17 cellular contexts compared by ENCODE assay signal in genomic region chr14:97824218-97824617, GRCh38.
"Had no signal": no experiment of that assay in that cellular context is flagged by ENCODE, and none has a peak within 500 bp of the region (broad histone marks: within the 10 kb centered on the region; RNA-seq: fewer than 3 reads in every experiment).

No MANE protein-coding gene starts in this region.

- H3K27me3 ChIP-seq: brain microvascular endothelial cell, tibial artery had no signal

- H3K4me3 ChIP-seq: lung, tibial artery had no signal

- H3K4me3 Mint-ChIP-seq: activated CD8-positive, alpha-beta memory T cell treated with anti-CD3 and anti-CD28 coated beads, Interleukin-2, amount 10 ng/mL, durations not matched to agents 7 days and 5 days; nephron had no signal

- H3K9me3 ChIP-seq: tibial artery had no signal

- H3K4me1 Mint-ChIP-seq: nephron had no signal

- H3K4me1 ChIP-seq: tibial artery had no signal

- H3K9me3 Mint-ChIP-seq: nephron had no signal

- DNase-seq: activated CD4-positive, alpha-beta T cell treated with anti-CD3 and anti-CD28 coated beads, Interleukin-2, amount 50 U/mL, for 48 hours; activated CD4-positive, CD25-positive, alpha-beta regulatory T cell; activated CD8-positive, alpha-beta memory T cell treated with anti-CD3 and anti-CD28 coated beads, Interleukin-2, amount 10 ng/mL, durations not matched to agents 7 days and 5 days; activated naive CD4-positive, alpha-beta T cell treated with anti-CD3 and anti-CD28 coated beads, Interleukin-2, amount 50 U/mL, for 16 hours; activated T-cell treated with anti-CD3 and anti-CD28 coated beads, Interleukin-2, amount 50 U/mL, for 1 hour; aorta; brain microvascular endothelial cell; central memory CD4-positive, alpha-beta T cell; foreskin melanocyte; hypothalamus; occipital lobe; stimulated activated naive CD4-positive, alpha-beta T cell treated with Interleukin-2 at 50 U/mL for 16 hours; T1000; tibial artery had no signal

- H3K36me3 ChIP-seq: brain microvascular endothelial cell, tibial artery had no signal

- H3K27ac ChIP-seq: brain microvascular endothelial cell, tibial artery had no signal

- ATAC-seq: activated CD8-positive, alpha-beta memory T cell treated with anti-CD3 and anti-CD28 coated beads, Interleukin-2, amount 10 ng/mL, durations not matched to agents 7 days and 5 days had no signal

- H3K27ac Mint-ChIP-seq: activated CD8-positive, alpha-beta memory T cell treated with anti-CD3 and anti-CD28 coated beads, Interleukin-2, amount 10 ng/mL, durations not matched to agents 7 days and 5 days; nephron; progenitor cell of endocrine pancreas had no signal
